In the genomic region with DNA sequence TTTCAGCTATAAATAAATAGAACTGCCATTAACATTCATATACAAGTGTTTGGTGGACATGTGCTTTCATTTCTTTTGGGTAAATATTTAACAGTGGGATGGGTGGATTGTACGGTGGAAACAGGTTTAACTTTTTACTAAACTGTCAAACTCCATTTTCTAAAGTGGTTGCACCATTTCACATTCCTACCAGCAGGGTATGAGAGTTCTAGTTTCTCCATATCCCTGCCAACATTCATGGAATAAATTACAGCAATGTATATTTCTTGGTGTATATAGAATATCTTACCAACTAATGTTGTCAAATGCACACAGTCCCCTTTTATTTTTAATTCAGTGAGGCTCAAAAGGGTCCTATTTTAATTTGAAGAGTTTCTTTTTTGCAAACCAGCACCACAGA, we compare ENCODE assay signal across 2 cellular contexts.
TF ChIP-seq lines count a peak whose summit lies in the region.

No MANE protein-coding gene starts in this region.

TF ChIP-seq in Ishikawa, 13 proteins besides CTCF, POLR2A, EP300 and RAD21:
- TF ChIP-seq TAF1 (IDR thresholded peaks at IDR 0.05; ENCODE audit: low read depth), result no peak
- TF ChIP-seq TEAD4 (IDR thresholded peaks at IDR 0.05), result 0 out of 2 replicates have a peak, but pooled peaks have one; percentile 25

TF ChIP-seq in H1, 55 proteins besides CTCF, POLR2A, EP300 and RAD21:
- TF ChIP-seq SIRT6 (IDR thresholded peaks at IDR 0.05; ENCODE audit: low read length), result no peak
- no peak for TF ChIP-seq POLR2AphosphoS5 (IDR thresholded peaks at IDR 0.05; ENCODE audit: low read depth, low read length)
- no peak for TF ChIP-seq MAFK (IDR thresholded peaks at IDR 0.05; ENCODE audit: low read depth, low read length)
- peak; percentile 76 for TF ChIP-seq TEAD4 (IDR thresholded peaks at IDR 0.05; ENCODE audit: low read depth, low read length)
- TF ChIP-seq KDM4A (IDR thresholded peaks at IDR 0.05; ENCODE audit: low read depth, low read length, severe bottlenecking), result no peak
- TF ChIP-seq RNF2 (IDR thresholded peaks at IDR 0.05; ENCODE audit: borderline replicate concordance, low read depth, low read length, missing control alignments, poor library complexity, severe bottlenecking), result no peak
- TF ChIP-seq ASH2L (IDR thresholded peaks at IDR 0.05; ENCODE audit: low read length), result no peak
- no peak for TF ChIP-seq RBBP5 (IDR thresholded peaks at IDR 0.05; ENCODE audit: borderline replicate concordance, low read depth, low read length)
- no peak for TF ChIP-seq NANOG (IDR thresholded peaks at IDR 0.05; ENCODE audit: insufficient read depth, low read depth, low read length, poor library complexity, severe bottlenecking)
